ENCODE assay signal across 17 cellular contexts in genomic region chr7:150407588-150408392, GRCh38. TPM values are rescaled to one million over a fixed set of nuclear protein-coding genes. Genes with fewer than 3 reads are reported as not detected.
A peak's percentile ranks its signal among the peaks of the same experiment; 100 is the strongest.
DNase-seq lines count a peak whose midpoint lies in the region; ATAC-seq and TF ChIP-seq lines count a peak whose summit lies in the region.
"Had no signal": no experiment of that assay in that cellular context is flagged by ENCODE, and none has a peak within 500 bp of the region (broad histone marks: within the 10 kb centered on the region; RNA-seq: fewer than 3 reads in every experiment).

No MANE protein-coding gene starts in this region.

- ATAC-seq in heart right ventricle: no peak

- H3K36me3 Mint-ChIP-seq in chondrocyte (ENCODE audit: low read depth): peaks cover 3% of the 10 kb centered on the region
- peaks cover 15% of the 10 kb centered on the region for H3K36me3 Mint-ChIP-seq in nephron (ENCODE audit: low read depth)

- H3K4me3 Mint-ChIP-seq in chondrocyte (ENCODE audit: unreplicated experiment) (no peak overlapping the region), nephron (no peak overlapping the region)
- H3K4me3 Mint-ChIP-seq: dendritic cell treated with granulocyte-macrophage colony-stimulating factor and Interleukin-4, amounts not matched to agents 40 ng/mL and 50 ng/mL, for 4 days had no signal

- H3K4me1 ChIP-seq in left ventricle myocardium inferior: peaks cover 37% of the 10 kb centered on the region
- H3K4me1 ChIP-seq in heart right ventricle: peaks cover 14 to 36% (median 27%) of the 10 kb centered on the region in 9 donors
- H3K4me1 ChIP-seq in vagina: peaks cover 25% of the 10 kb centered on the region
- no peaks in the 10 kb centered on the region for H3K4me1 ChIP-seq in SJCRH30

- H3K36me3 ChIP-seq in left ventricle myocardium inferior (peaks cover 9% of the 10 kb centered on the region), heart right ventricle (peaks cover 0 to 17% (median 0%) of the 10 kb centered on the region in 9 donors), vagina (no peaks in the 10 kb centered on the region), SJCRH30 (no peaks in the 10 kb centered on the region)
- H3K36me3 ChIP-seq: uterus had no signal

- H3K4me3 ChIP-seq in left ventricle myocardium inferior (no peak overlapping the region), heart right ventricle (no peak overlapping the region), vagina (no peak overlapping the region), SJCRH30 (no peak overlapping the region)
- H3K4me3 ChIP-seq: skin epidermis, uterus had no signal

- H3K27me3 Mint-ChIP-seq in chondrocyte (ENCODE audit: low read depth) (no peaks in the 10 kb centered on the region), nephron (ENCODE audit: low read depth) (no peaks in the 10 kb centered on the region)

- intact Hi-C loops in left ventricle myocardium inferior (cut with micrococcal nuclease): no loop called here
- intact Hi-C loops in heart right ventricle (cut with DNase I): loop anchor here in 4 of 10 donors (5.0 kb wide), 1 partner anchor 40 kb away; the partner anchor contains the start of gene REPIN1 (in 4 of the 4)
- intact Hi-C loops in vagina (cut with DNase I): no loop called here

- no peak for TF ChIP-seq POLR2A in vagina (IDR thresholded peaks at IDR 0.05)

- H3K9me3 ChIP-seq in left ventricle myocardium inferior (replicated peaks) (no peaks in the 10 kb centered on the region), heart right ventricle (no peaks in the 10 kb centered on the region), vagina (no peaks in the 10 kb centered on the region), SJCRH30 (replicated peaks) (no peaks in the 10 kb centered on the region)
- H3K9me3 ChIP-seq: uterus had no signal

- no peak overlapping the region for H3K27ac Mint-ChIP-seq in chondrocyte (ENCODE audit: unreplicated experiment)
- peak overlapping the region in 2 of 3 experiments; percentile 91 to 99 for H3K27ac Mint-ChIP-seq in nephron

- DNase-seq in left ventricle myocardium inferior (no peak), heart right ventricle (no peak), chondrocyte (ENCODE audit: low spot score) (peak; percentile 84), vagina (ENCODE audit: extremely low spot score in 2 of 2) (no peak), NCI-H774 (lab: John Stamatoyannopoulos, UW) (no peak), SIG-M5 treated with dmso at 0.1 percent for 504 hours (lab: John Stamatoyannopoulos, UW; ENCODE audit: unreplicated experiment) (no peak), SJCRH30 (no peak)
- DNase-seq: activated gamma-delta T cell treated with Interleukin-2 at 50 U/mL for 16 hours, NCI-H1105 treated with DMSO at 0.1 percent for 48 hours, uterus had no signal

- H3K27ac ChIP-seq in left ventricle myocardium inferior (replicated peaks) (peak overlapping the region; percentile 99), heart right ventricle (peak overlapping the region in 4 of 10 donors; percentile 97 to 99 (median 97)), vagina (peak overlapping the region; percentile 93), SJCRH30 (no peak overlapping the region)
- H3K27ac ChIP-seq: GM23248 had no signal

- no peak for TF ChIP-seq CTCF in left ventricle myocardium inferior (IDR thresholded peaks at IDR 0.05; ENCODE audit: borderline replicate concordance)
- no peak for TF ChIP-seq CTCF in heart right ventricle (IDR thresholded peaks at IDR 0.05)
- TF ChIP-seq CTCF in chondrocyte (IDR thresholded peaks at IDR 0.05): no peak
- no peak for TF ChIP-seq CTCF in nephron (IDR thresholded peaks at IDR 0.05; ENCODE audit: unreplicated experiment in 3 of 3)
- TF ChIP-seq CTCF in vagina (IDR thresholded peaks at IDR 0.05): no peak

- WGBS in heart right ventricle, 2 donors: 92 to 95% methylated on average over 78 to 91 of the region's 91 CpGs

- H3K27me3 ChIP-seq in left ventricle myocardium inferior (ENCODE audit: low read depth) (no peaks in the 10 kb centered on the region), heart right ventricle (no peaks in the 10 kb centered on the region), vagina (no peaks in the 10 kb centered on the region), SJCRH30 (no peaks in the 10 kb centered on the region)
- H3K27me3 ChIP-seq: uterus had no signal

- H3K9me3 Mint-ChIP-seq in chondrocyte (ENCODE audit: low read depth) (no peaks in the 10 kb centered on the region), nephron (no peaks in the 10 kb centered on the region)
- H3K9me3 Mint-ChIP-seq: dendritic cell treated with granulocyte-macrophage colony-stimulating factor and Interleukin-4, amounts not matched to agents 40 ng/mL and 50 ng/mL, for 4 days had no signal

- H3K4me1 Mint-ChIP-seq in chondrocyte (ENCODE audit: low read depth) (peaks cover 32% of the 10 kb centered on the region), nephron (peaks cover 43% of the 10 kb centered on the region)

RNA-seq across cellular contexts. Expression of gene ZNF775, which starts 28.7 kb away (rescaled TPM):
- 3.1 TPM for total RNA-seq in left ventricle myocardium inferior
- 1 to 10 TPM; 1.9 to 4.7 (median 2.9) TPM for total RNA-seq in heart right ventricle
- polyA plus RNA-seq in heart right ventricle: 1 to 10 TPM; 2.4 to 4.3 TPM
- total RNA-seq in chondrocyte: 4.3 to 6.5 TPM (median 6.0 TPM) in 3 replicates
- total RNA-seq in vagina: 4.4 TPM
- 8.1 and 9.5 TPM in 2 replicates for total RNA-seq in SJCRH30 (2014; rRNA removed; shearing (Covaris generic))

RNA-seq across cellular contexts. Expression of gene REPIN1, which starts 39.2 kb away (rescaled TPM):
- total RNA-seq in left ventricle myocardium inferior (110 TPM), heart right ventricle (100 to 1,000 TPM in 8 of 10 donors, 10 to 100 TPM in 2; 88.7 to 132 (median 114) TPM), chondrocyte (59.5 to 65.8 TPM (median 63.4 TPM) in 3 replicates), vagina (49.4 TPM)
- polyA plus RNA-seq in heart right ventricle: 10 to 100 TPM; 51.0 to 53.0 TPM
- total RNA-seq in SJCRH30 (2014; rRNA removed; shearing (Covaris generic)): 174 and 183 TPM in 2 replicates

RNA-seq across cellular contexts. Expression of gene GIMAP8, which starts 42.6 kb away (rescaled TPM):
- total RNA-seq in left ventricle myocardium inferior (11.0 TPM), heart right ventricle (10 to 100 TPM; 13.4 to 39.4 (median 16.2) TPM), chondrocyte (not detected in 3 replicates), vagina (9.6 TPM)
- polyA plus RNA-seq in heart right ventricle: 10 to 100 TPM; 19.2 to 19.5 TPM
- not detected in 2 replicates for total RNA-seq in SJCRH30 (2014; rRNA removed; shearing (Covaris generic))
- total RNA-seq: A673, astrocyte, GM23248, osteocyte had no signal
- polyA plus RNA-seq: GM23248 had no signal

Comparison
In these comparisons a context has a peak if more than half of its experiments do, and no peak if none do; other contexts are left out.
1. RNA of gene GIMAP8, which starts 42.6 kb away (total RNA-seq): 13.4 to 39.4 TPM in heart right ventricle, 11.0 TPM in left ventricle myocardium inferior (single experiment) and 9.6 TPM in vagina (single experiment); not detected in chondrocyte and not detected in SJCRH30; every median in the first group is over 10 times any median in the second.